ENCODE assay signal across 1 cellular context in the genomic region with DNA sequence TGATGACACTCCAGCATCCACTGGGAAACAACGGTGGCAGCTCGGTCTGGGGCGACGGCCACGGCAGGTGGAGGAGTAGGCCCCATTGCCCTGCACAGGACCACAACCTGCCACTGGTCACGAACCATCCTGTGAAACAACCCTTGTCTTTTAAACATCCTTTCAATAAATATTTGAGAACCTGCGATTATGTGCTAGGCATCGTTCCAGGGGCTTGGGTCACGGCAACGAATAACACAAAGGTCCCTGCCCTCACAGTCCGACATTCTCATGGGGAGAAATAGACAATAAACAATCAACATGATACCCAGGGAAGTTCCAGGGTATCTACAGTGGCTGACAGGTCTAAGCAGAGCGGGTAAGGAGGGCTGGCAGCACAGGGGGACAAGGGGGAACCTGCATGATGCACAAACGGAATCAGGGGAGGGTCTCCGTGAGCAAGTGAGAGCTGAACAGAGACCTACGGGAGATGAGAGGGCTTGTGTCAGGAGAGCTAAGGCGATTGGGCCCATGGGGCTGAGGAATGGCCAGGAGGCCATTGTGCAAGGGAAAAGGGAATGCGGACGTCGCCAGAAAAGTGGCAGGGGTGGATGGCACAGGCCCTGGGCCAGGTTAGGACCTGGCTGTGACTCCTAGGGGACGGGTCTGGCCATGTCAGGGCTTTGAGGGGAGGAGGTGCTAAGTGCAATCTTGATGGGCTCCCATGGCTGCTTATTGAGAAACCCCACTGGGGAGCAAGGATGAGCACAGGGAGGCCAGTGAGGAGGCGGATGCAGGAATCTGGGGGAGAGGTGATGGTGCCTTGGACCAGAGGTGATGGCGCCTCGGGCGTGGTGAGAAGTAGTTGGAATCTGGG.
TF ChIP-seq lines count a peak whose summit lies in the region.

No MANE protein-coding gene starts in this region.

TF ChIP-seq in HepG2, 621 proteins besides CTCF, POLR2A, EP300 and RAD21 (continued from another document and continues in another):
- TF ChIP-seq, protein P1, sequence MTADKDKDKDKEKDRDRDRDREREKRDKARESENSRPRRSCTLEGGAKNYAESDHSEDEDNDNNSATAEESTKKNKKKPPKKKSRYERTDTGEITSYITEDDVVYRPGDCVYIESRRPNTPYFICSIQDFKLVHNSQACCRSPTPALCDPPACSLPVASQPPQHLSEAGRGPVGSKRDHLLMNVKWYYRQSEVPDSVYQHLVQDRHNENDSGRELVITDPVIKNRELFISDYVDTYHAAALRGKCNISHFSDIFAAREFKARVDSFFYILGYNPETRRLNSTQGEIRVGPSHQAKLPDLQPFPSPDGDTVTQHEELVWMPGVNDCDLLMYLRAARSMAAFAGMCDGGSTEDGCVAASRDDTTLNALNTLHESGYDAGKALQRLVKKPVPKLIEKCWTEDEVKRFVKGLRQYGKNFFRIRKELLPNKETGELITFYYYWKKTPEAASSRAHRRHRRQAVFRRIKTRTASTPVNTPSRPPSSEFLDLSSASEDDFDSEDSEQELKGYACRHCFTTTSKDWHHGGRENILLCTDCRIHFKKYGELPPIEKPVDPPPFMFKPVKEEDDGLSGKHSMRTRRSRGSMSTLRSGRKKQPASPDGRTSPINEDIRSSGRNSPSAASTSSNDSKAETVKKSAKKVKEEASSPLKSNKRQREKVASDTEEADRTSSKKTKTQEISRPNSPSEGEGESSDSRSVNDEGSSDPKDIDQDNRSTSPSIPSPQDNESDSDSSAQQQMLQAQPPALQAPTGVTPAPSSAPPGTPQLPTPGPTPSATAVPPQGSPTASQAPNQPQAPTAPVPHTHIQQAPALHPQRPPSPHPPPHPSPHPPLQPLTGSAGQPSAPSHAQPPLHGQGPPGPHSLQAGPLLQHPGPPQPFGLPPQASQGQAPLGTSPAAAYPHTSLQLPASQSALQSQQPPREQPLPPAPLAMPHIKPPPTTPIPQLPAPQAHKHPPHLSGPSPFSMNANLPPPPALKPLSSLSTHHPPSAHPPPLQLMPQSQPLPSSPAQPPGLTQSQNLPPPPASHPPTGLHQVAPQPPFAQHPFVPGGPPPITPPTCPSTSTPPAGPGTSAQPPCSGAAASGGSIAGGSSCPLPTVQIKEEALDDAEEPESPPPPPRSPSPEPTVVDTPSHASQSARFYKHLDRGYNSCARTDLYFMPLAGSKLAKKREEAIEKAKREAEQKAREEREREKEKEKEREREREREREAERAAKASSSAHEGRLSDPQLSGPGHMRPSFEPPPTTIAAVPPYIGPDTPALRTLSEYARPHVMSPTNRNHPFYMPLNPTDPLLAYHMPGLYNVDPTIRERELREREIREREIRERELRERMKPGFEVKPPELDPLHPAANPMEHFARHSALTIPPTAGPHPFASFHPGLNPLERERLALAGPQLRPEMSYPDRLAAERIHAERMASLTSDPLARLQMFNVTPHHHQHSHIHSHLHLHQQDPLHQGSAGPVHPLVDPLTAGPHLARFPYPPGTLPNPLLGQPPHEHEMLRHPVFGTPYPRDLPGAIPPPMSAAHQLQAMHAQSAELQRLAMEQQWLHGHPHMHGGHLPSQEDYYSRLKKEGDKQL (CRISPR knock-in tag; IDR thresholded peaks at IDR 0.05; ENCODE audit: low read depth) = no peak
- no peak for TF ChIP-seq ZNF652 (CRISPR knock-in tag; IDR thresholded peaks at IDR 0.05; ENCODE audit: borderline replicate concordance, low read depth)
- TF ChIP-seq ZNF251 (CRISPR knock-in tag; IDR thresholded peaks at IDR 0.05) = no peak
- TF ChIP-seq SETDB1 (CRISPR knock-in tag; IDR thresholded peaks at IDR 0.05; ENCODE audit: borderline replicate concordance) = no peak
- no peak for TF ChIP-seq KLF16 (CRISPR knock-in tag; IDR thresholded peaks at IDR 0.05)
- TF ChIP-seq, protein P2, sequence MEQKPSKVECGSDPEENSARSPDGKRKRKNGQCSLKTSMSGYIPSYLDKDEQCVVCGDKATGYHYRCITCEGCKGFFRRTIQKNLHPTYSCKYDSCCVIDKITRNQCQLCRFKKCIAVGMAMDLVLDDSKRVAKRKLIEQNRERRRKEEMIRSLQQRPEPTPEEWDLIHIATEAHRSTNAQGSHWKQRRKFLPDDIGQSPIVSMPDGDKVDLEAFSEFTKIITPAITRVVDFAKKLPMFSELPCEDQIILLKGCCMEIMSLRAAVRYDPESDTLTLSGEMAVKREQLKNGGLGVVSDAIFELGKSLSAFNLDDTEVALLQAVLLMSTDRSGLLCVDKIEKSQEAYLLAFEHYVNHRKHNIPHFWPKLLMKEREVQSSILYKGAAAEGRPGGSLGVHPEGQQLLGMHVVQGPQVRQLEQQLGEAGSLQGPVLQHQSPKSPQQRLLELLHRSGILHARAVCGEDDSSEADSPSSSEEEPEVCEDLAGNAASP (CRISPR knock-in tag; IDR thresholded peaks at IDR 0.05; ENCODE audit: borderline replicate concordance) = peak; percentile 20; the same call in 1 of the 2 replicates
- TF ChIP-seq, protein P3, sequence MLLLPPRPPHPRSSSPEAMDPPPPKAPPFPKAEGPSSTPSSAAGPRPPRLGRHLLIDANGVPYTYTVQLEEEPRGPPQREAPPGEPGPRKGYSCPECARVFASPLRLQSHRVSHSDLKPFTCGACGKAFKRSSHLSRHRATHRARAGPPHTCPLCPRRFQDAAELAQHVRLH (CRISPR knock-in tag; IDR thresholded peaks at IDR 0.05; ENCODE audit: borderline replicate concordance, low read depth) = no peak
- TF ChIP-seq ZNF558 (CRISPR knock-in tag; IDR thresholded peaks at IDR 0.05; ENCODE audit: borderline replicate concordance) = no peak
- no peak for TF ChIP-seq ZNF431 (CRISPR knock-in tag; IDR thresholded peaks at IDR 0.05; ENCODE audit: borderline replicate concordance, low read depth)
- TF ChIP-seq, protein P4, sequence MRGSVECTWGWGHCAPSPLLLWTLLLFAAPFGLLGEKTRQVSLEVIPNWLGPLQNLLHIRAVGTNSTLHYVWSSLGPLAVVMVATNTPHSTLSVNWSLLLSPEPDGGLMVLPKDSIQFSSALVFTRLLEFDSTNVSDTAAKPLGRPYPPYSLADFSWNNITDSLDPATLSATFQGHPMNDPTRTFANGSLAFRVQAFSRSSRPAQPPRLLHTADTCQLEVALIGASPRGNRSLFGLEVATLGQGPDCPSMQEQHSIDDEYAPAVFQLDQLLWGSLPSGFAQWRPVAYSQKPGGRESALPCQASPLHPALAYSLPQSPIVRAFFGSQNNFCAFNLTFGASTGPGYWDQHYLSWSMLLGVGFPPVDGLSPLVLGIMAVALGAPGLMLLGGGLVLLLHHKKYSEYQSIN (CRISPR knock-in tag; IDR thresholded peaks at IDR 0.05; ENCODE audit: borderline replicate concordance) = no peak
- no peak for TF ChIP-seq ZNF296 (CRISPR knock-in tag; conservative IDR thresholded peaks at IDR 0.05)
- no peak for TF ChIP-seq ZNF569 (CRISPR knock-in tag; IDR thresholded peaks at IDR 0.05; ENCODE audit: borderline replicate concordance)
- TF ChIP-seq, protein P5, sequence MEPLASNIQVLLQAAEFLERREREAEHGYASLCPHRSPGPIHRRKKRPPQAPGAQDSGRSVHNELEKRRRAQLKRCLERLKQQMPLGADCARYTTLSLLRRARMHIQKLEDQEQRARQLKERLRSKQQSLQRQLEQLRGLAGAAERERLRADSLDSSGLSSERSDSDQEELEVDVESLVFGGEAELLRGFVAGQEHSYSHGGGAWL (CRISPR knock-in tag; IDR thresholded peaks at IDR 0.05) = no peak
- TF ChIP-seq, protein P6, sequence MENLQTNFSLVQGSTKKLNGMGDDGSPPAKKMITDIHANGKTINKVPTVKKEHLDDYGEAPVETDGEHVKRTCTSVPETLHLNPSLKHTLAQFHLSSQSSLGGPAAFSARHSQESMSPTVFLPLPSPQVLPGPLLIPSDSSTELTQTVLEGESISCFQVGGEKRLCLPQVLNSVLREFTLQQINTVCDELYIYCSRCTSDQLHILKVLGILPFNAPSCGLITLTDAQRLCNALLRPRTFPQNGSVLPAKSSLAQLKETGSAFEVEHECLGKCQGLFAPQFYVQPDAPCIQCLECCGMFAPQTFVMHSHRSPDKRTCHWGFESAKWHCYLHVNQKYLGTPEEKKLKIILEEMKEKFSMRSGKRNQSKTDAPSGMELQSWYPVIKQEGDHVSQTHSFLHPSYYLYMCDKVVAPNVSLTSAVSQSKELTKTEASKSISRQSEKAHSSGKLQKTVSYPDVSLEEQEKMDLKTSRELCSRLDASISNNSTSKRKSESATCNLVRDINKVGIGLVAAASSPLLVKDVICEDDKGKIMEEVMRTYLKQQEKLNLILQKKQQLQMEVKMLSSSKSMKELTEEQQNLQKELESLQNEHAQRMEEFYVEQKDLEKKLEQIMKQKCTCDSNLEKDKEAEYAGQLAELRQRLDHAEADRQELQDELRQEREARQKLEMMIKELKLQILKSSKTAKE (CRISPR knock-in tag; IDR thresholded peaks at IDR 0.05; ENCODE audit: borderline replicate concordance) = peak; percentile 53; the same call in 1 of the 2 replicates
- TF ChIP-seq KMT2B (CRISPR knock-in tag; IDR thresholded peaks at IDR 0.05) = no peak
- 0 out of 2 replicates have a peak, but pooled peaks have one; percentile 25 for TF ChIP-seq REPIN1 (CRISPR knock-in tag; IDR thresholded peaks at IDR 0.05; ENCODE audit: borderline replicate concordance, low read depth)
- no peak for TF ChIP-seq ZNF3 (CRISPR knock-in tag; IDR thresholded peaks at IDR 0.05)
- TF ChIP-seq ZFP82 (CRISPR knock-in tag; IDR thresholded peaks at IDR 0.05; ENCODE audit: borderline replicate concordance) = no peak
- TF ChIP-seq MAZ (IDR thresholded peaks at IDR 0.05; ENCODE audit: borderline replicate concordance, low read depth, low read length) = no peak
- TF ChIP-seq MAZ (CRISPR knock-in tag; IDR thresholded peaks at IDR 0.05; ENCODE audit: low read depth) = no peak
- TF ChIP-seq ZNF510 (CRISPR knock-in tag; IDR thresholded peaks at IDR 0.05; ENCODE audit: low read depth) = no peak
- TF ChIP-seq DPF2 (CRISPR knock-in tag; IDR thresholded peaks at IDR 0.05; ENCODE audit: borderline replicate concordance, low read depth) = no peak
- TF ChIP-seq KLF6 (CRISPR knock-in tag; IDR thresholded peaks at IDR 0.05) = no peak
- TF ChIP-seq GLI4 (CRISPR knock-in tag; IDR thresholded peaks at IDR 0.05; ENCODE audit: borderline replicate concordance) = no peak
- no peak for TF ChIP-seq RNF2 (conservative IDR thresholded peaks at IDR 0.05; ENCODE audit: low read depth)
- no peak for TF ChIP-seq RBM22 (optimal IDR thresholded peaks at IDR 0.05; ENCODE audit: low read length)
- peak; percentile 78 for TF ChIP-seq RXRB (CRISPR knock-in tag; IDR thresholded peaks at IDR 0.05; ENCODE audit: borderline replicate concordance)
- TF ChIP-seq MTF2 (CRISPR knock-in tag; IDR thresholded peaks at IDR 0.05; ENCODE audit: borderline replicate concordance) = no peak
- no peak for TF ChIP-seq GFI1 (CRISPR knock-in tag; IDR thresholded peaks at IDR 0.05; ENCODE audit: borderline replicate concordance)
- TF ChIP-seq, protein P7, sequence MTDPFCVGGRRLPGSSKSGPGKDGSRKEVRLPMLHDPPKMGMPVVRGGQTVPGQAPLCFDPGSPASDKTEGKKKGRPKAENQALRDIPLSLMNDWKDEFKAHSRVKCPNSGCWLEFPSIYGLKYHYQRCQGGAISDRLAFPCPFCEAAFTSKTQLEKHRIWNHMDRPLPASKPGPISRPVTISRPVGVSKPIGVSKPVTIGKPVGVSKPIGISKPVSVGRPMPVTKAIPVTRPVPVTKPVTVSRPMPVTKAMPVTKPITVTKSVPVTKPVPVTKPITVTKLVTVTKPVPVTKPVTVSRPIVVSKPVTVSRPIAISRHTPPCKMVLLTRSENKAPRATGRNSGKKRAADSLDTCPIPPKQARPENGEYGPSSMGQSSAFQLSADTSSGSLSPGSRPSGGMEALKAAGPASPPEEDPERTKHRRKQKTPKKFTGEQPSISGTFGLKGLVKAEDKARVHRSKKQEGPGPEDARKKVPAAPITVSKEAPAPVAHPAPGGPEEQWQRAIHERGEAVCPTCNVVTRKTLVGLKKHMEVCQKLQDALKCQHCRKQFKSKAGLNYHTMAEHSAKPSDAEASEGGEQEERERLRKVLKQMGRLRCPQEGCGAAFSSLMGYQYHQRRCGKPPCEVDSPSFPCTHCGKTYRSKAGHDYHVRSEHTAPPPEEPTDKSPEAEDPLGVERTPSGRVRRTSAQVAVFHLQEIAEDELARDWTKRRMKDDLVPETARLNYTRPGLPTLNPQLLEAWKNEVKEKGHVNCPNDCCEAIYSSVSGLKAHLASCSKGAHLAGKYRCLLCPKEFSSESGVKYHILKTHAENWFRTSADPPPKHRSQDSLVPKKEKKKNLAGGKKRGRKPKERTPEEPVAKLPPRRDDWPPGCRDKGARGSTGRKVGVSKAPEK (CRISPR knock-in tag; IDR thresholded peaks at IDR 0.05; ENCODE audit: borderline replicate concordance) = no peak
- TF ChIP-seq, protein P8, sequence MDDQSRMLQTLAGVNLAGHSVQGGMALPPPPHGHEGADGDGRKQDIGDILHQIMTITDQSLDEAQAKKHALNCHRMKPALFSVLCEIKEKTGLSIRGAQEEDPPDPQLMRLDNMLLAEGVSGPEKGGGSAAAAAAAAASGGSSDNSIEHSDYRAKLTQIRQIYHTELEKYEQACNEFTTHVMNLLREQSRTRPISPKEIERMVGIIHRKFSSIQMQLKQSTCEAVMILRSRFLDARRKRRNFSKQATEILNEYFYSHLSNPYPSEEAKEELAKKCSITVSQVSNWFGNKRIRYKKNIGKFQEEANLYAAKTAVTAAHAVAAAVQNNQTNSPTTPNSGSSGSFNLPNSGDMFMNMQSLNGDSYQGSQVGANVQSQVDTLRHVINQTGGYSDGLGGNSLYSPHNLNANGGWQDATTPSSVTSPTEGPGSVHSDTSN (CRISPR knock-in tag; IDR thresholded peaks at IDR 0.05; ENCODE audit: borderline replicate concordance) = no peak
- no peak for TF ChIP-seq ZNF839 (CRISPR knock-in tag; IDR thresholded peaks at IDR 0.05; ENCODE audit: borderline replicate concordance)
- TF ChIP-seq ZNF703 (CRISPR knock-in tag; IDR thresholded peaks at IDR 0.05; ENCODE audit: borderline replicate concordance) = no peak
- TF ChIP-seq TP53 (CRISPR knock-in tag; conservative IDR thresholded peaks at IDR 0.05) = no peak
- no peak for TF ChIP-seq ELF1 (CRISPR knock-in tag; IDR thresholded peaks at IDR 0.05)
- no peak for TF ChIP-seq ELF4 (CRISPR knock-in tag; IDR thresholded peaks at IDR 0.05; ENCODE audit: borderline replicate concordance)
- TF ChIP-seq, protein P9, sequence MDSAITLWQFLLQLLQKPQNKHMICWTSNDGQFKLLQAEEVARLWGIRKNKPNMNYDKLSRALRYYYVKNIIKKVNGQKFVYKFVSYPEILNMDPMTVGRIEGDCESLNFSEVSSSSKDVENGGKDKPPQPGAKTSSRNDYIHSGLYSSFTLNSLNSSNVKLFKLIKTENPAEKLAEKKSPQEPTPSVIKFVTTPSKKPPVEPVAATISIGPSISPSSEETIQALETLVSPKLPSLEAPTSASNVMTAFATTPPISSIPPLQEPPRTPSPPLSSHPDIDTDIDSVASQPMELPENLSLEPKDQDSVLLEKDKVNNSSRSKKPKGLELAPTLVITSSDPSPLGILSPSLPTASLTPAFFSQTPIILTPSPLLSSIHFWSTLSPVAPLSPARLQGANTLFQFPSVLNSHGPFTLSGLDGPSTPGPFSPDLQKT (CRISPR knock-in tag; IDR thresholded peaks at IDR 0.05; ENCODE audit: borderline replicate concordance) = no peak
- no peak for TF ChIP-seq ZNF34 (CRISPR knock-in tag; IDR thresholded peaks at IDR 0.05; ENCODE audit: borderline replicate concordance)
- TF ChIP-seq, protein P10, sequence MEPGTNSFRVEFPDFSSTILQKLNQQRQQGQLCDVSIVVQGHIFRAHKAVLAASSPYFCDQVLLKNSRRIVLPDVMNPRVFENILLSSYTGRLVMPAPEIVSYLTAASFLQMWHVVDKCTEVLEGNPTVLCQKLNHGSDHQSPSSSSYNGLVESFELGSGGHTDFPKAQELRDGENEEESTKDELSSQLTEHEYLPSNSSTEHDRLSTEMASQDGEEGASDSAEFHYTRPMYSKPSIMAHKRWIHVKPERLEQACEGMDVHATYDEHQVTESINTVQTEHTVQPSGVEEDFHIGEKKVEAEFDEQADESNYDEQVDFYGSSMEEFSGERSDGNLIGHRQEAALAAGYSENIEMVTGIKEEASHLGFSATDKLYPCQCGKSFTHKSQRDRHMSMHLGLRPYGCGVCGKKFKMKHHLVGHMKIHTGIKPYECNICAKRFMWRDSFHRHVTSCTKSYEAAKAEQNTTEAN (CRISPR knock-in tag; conservative IDR thresholded peaks at IDR 0.05) = no peak
- no peak for TF ChIP-seq SP4 (CRISPR knock-in tag; IDR thresholded peaks at IDR 0.05)
- TF ChIP-seq RBFOX2 (IDR thresholded peaks at IDR 0.05; ENCODE audit: low read depth, low read length) = no peak
- TF ChIP-seq PAF1 (CRISPR knock-in tag; IDR thresholded peaks at IDR 0.05) = no peak
